ENCODE assay signal across 8 cellular contexts in genomic region chr1:58816072-58816746, GRCh38. TPM values are rescaled to one million over a fixed set of nuclear protein-coding genes. Genes with fewer than 3 reads are reported as not detected.
A peak's percentile ranks its signal among the peaks of the same experiment; 100 is the strongest.
DNase-seq lines count a peak whose midpoint lies in the region; ATAC-seq and TF ChIP-seq lines count a peak whose summit lies in the region.

No MANE protein-coding gene starts in this region.

- DNase-seq in Caco-2 (peak; percentile 74 to 80), HL-60 (ENCODE audit: low read depth in 1 of 2, low spot score in 1 of 2) (peak in 1 of 2 experiments; percentile 89), NT2/D1 (ENCODE audit: low read depth, low spot score) (peak; percentile 73), endodermal cell (peak; percentile 90), mesothelial cell of epicardium (ENCODE audit: low spot score in 2 of 2, unreplicated experiment in 2 of 2) (peak; percentile 66 to 82)
- peak; percentile 44 for DNase-seq in activated CD8-positive, alpha-beta memory T cell treated with anti-CD3 and anti-CD28 coated beads, Interleukin-2, amount 50 U/mL, for 24 hours (ENCODE audit: extremely low read depth)
- DNase-seq in stimulated activated CD8-positive, alpha-beta memory T cell treated with anti-CD3 and anti-CD28 coated beads, Interleukin-15, amount 100 ng/mL, for 24 hours (ENCODE audit: low read depth): peak; percentile 52

- BruUV-seq in Caco-2 (replicated peaks; lab: Mats Ljungman, UMichigan): no TSS peak

- H3K9ac ChIP-seq in NT2/D1 (ENCODE audit: insufficient read length, low read depth): peak overlapping the region; percentile 85
- H3K9ac ChIP-seq in endodermal cell (ENCODE audit: extremely low read depth, low read length, poor library complexity, severe bottlenecking): peak overlapping the region; percentile 21

- H3K4me1 ChIP-seq in Caco-2 (peaks cover 22% of the 10 kb centered on the region), NT2/D1 (ENCODE audit: insufficient read depth, insufficient read length) (no peaks in the 10 kb centered on the region), endodermal cell (ENCODE audit: control insufficient read depth, insufficient read depth, low read length) (no peaks in the 10 kb centered on the region)

- H3K36me3 ChIP-seq in Caco-2 (ENCODE audit: control insufficient read depth, insufficient read depth, low read length) (no peaks in the 10 kb centered on the region), NT2/D1 (ENCODE audit: insufficient read depth, insufficient read length, low read length) (no peaks in the 10 kb centered on the region), endodermal cell (ENCODE audit: control insufficient read depth, insufficient read depth, low read length) (no peaks in the 10 kb centered on the region)

- H3K27me3 Mint-ChIP-seq in Caco-2 (ENCODE audit: insufficient read depth, unreplicated experiment) (no peaks in the 10 kb centered on the region), endodermal cell (ENCODE audit: insufficient read depth) (peaks cover 32% of the 10 kb centered on the region), mesothelial cell of epicardium (ENCODE audit: low read depth) (no peaks in the 10 kb centered on the region)

- H3K4me3 Mint-ChIP-seq in Caco-2 (ENCODE audit: unreplicated experiment): peak overlapping the region; percentile 77
- peak overlapping the region; percentile 74 for H3K4me3 Mint-ChIP-seq in endodermal cell
- peak overlapping the region; percentile 73 for H3K4me3 Mint-ChIP-seq in mesothelial cell of epicardium

- CTCF ChIA-PET in Caco-2 (lab: Charles Lee): interaction anchor here (0.6 to 0.8 kb wide), 2 partner anchors 42 to 103 kb away, joined by 3 to 6 read pairs; no protein-coding TSS in a partner anchor

- H3K9me3 Mint-ChIP-seq in Caco-2 (ENCODE audit: unreplicated experiment): peaks cover 9% of the 10 kb centered on the region
- no peaks in the 10 kb centered on the region for H3K9me3 Mint-ChIP-seq in endodermal cell
- H3K9me3 Mint-ChIP-seq in mesothelial cell of epicardium: no peaks in the 10 kb centered on the region

- POLR2A ChIA-PET in Caco-2 (lab: Charles Lee): interaction anchor here (0.6 to 1.0 kb wide), 2 partner anchors 32 to 42 kb away, joined by 6 read pairs; partner anchors contain the start of gene JUN

- H3K4me1 Mint-ChIP-seq in Caco-2 (ENCODE audit: low read depth, unreplicated experiment) (peaks cover 7% of the 10 kb centered on the region), endodermal cell (peaks cover 9% of the 10 kb centered on the region), mesothelial cell of epicardium (peaks cover 50% of the 10 kb centered on the region)

- H3K9me3 ChIP-seq in Caco-2 (no peaks in the 10 kb centered on the region), NT2/D1 (ENCODE audit: insufficient read depth, low read length) (peaks cover 5% of the 10 kb centered on the region; the same call in 1 of the 2 replicates), endodermal cell (ENCODE audit: control insufficient read depth, low read length) (no peaks in the 10 kb centered on the region)

- H3K36me3 Mint-ChIP-seq in Caco-2 (ENCODE audit: insufficient read depth, unreplicated experiment) (peaks cover 13% of the 10 kb centered on the region), endodermal cell (ENCODE audit: low read depth) (no peaks in the 10 kb centered on the region), mesothelial cell of epicardium (no peaks in the 10 kb centered on the region)

- TF ChIP-seq CTCF in Caco-2 (IDR thresholded peaks at IDR 0.05; ENCODE audit: insufficient read depth in 1 of 2, low read depth in 1 of 2, low read length in 1 of 2, severe bottlenecking in 1 of 2, unreplicated experiment in 1 of 2) (no peak), HL-60 (IDR thresholded peaks at IDR 0.05; ENCODE audit: insufficient read depth, low read length) (no peak), endodermal cell (conservative IDR thresholded peaks at IDR 0.05) (no peak), mesothelial cell of epicardium (IDR thresholded peaks at IDR 0.05; ENCODE audit: unreplicated experiment) (no peak)

- WGBS in endodermal cell (ENCODE audit: insufficient coverage in 1 of 2, insufficient read length in 1 of 2), 2 experiments: 0 to 2% methylated on average over 26 to 49 of the region's 49 CpGs

- H3K27ac Mint-ChIP-seq in Caco-2 (ENCODE audit: unreplicated experiment) (peak overlapping the region; percentile 73), endodermal cell (peak overlapping the region; percentile 60), mesothelial cell of epicardium (peak overlapping the region; percentile 97)

- ATAC-seq in GM19467 (IDR thresholded peaks at IDR 0.05; ENCODE audit: unreplicated experiment): peak; percentile 86

- intact Hi-C loops in Caco-2 (cut with micrococcal nuclease; ENCODE audit: unreplicated experiment): loop anchor here (5.0 kb wide), 1 partner anchor 41 kb away; no protein-coding TSS in a partner anchor

- peak overlapping the region; percentile 55 for H3K4me3 ChIP-seq in Caco-2 (ENCODE audit: low read depth, low read length)
- H3K4me3 ChIP-seq in HL-60 (replicated peaks; ENCODE audit: insufficient read depth, low read length): peak overlapping the region; percentile 73
- peak overlapping the region; percentile 59 for H3K4me3 ChIP-seq in NT2/D1 (ENCODE audit: insufficient read length, low read depth)
- H3K4me3 ChIP-seq in endodermal cell (ENCODE audit: low read length): peak overlapping the region; percentile 77

- H3K27ac ChIP-seq in HL-60 (replicated peaks): peak overlapping the region; percentile 87
- H3K27ac ChIP-seq in endodermal cell (ENCODE audit: low read depth, low read length): no peak overlapping the region

- H3K27me3 ChIP-seq in Caco-2 (replicated peaks; ENCODE audit: control insufficient read depth, insufficient read depth, low read length): no peaks in the 10 kb centered on the region
- no peaks in the 10 kb centered on the region for H3K27me3 ChIP-seq in HL-60 (ENCODE audit: insufficient read depth, poor library complexity, severe bottlenecking)
- H3K27me3 ChIP-seq in NT2/D1 (ENCODE audit: insufficient read depth, insufficient read length): no peaks in the 10 kb centered on the region
- H3K27me3 ChIP-seq in endodermal cell (ENCODE audit: control insufficient read depth, insufficient read depth, low read length, poor library complexity, severe bottlenecking): no peaks in the 10 kb centered on the region

RNA-seq across cellular contexts. Expression of gene JUN, which starts 32.4 kb away (rescaled TPM):
- 25.7 and 28.2 TPM in 2 replicates for total RNA-seq in Caco-2 (2022)
- total RNA-seq in endodermal cell: 10 to 100 TPM; 15.1 to 16.3 TPM
- polyA plus RNA-seq in endodermal cell (2013, experiment 1 of 2): 29.1 TPM
- polyA plus RNA-seq in endodermal cell (2013, experiment 2 of 2): 30.4 TPM
- 242 to 245 TPM (median 245 TPM) in 3 replicates for total RNA-seq in mesothelial cell of epicardium
